ENCODE assay signal across 18 cellular contexts in genomic region chr16:81907681-81908080, GRCh38.
A peak's percentile ranks its signal among the peaks of the same experiment; 100 is the strongest.
DNase-seq lines count a peak whose midpoint lies in the region; ATAC-seq, FAIRE-seq and TF ChIP-seq lines count a peak whose summit lies in the region.
"Had no signal": no experiment of that assay in that cellular context is flagged by ENCODE, and none has a peak within 500 bp of the region (broad histone marks: within the 10 kb centered on the region; RNA-seq: fewer than 3 reads in every experiment).

No MANE protein-coding gene starts in this region.

- SMC1A ChIA-PET in GM12878 (lab: Charles Lee; ENCODE audit: uncharacterized antibody, unreplicated experiment): no interaction called here

- no peak overlapping the region for H3K27ac ChIP-seq in GM12878 (ENCODE audit: control insufficient read depth, insufficient read depth)
- H3K27ac ChIP-seq: BLaER1, GM23248 had no signal

- TF ChIP-seq POLR2A in GM12878 (IDR thresholded peaks at IDR 0.05; ENCODE audit: low read depth, low read length): no peak

- H3K27me3 Mint-ChIP-seq in IgD-negative memory B cell (no peaks in the 10 kb centered on the region), mesothelial cell of epicardium (ENCODE audit: low read depth) (peaks cover 4% of the 10 kb centered on the region)
- H3K27me3 Mint-ChIP-seq in stimulated activated memory B cell treated with anti-CD40 and anti-IgM and Interleukin-4, amounts not matched to agents 10 μg/mL and 1 μg/mL and 100 μg/mL, for 72 hours: no peaks in the 10 kb centered on the region
- H3K27me3 Mint-ChIP-seq: CD4-positive, alpha-beta memory T cell had no signal

- H3K36me3 Mint-ChIP-seq in IgD-negative memory B cell: peaks cover 8% of the 10 kb centered on the region
- peaks cover 66% of the 10 kb centered on the region for H3K36me3 Mint-ChIP-seq in stimulated activated memory B cell treated with anti-CD40 and anti-IgM and Interleukin-4, amounts not matched to agents 10 μg/mL and 1 μg/mL and 100 μg/mL, for 72 hours
- H3K36me3 Mint-ChIP-seq in mesothelial cell of epicardium: no peaks in the 10 kb centered on the region
- H3K36me3 Mint-ChIP-seq: CD4-positive, alpha-beta memory T cell had no signal

- H3K79me2 ChIP-seq in GM12878 (ENCODE audit: control insufficient read depth, insufficient read depth, low read length): no peaks in the 10 kb centered on the region

- TF ChIP-seq RAD21 in GM12878 (IDR thresholded peaks at IDR 0.05; ENCODE audit: insufficient read depth, low read depth, low read length): no peak

- POLR2A ChIA-PET in GM12878 (lab: Charles Lee): no interaction called here

- H3K4me3 ChIP-seq in GM12878: no peak overlapping the region
- H3K4me3 ChIP-seq: BLaER1, GM23248, HAP-1 had no signal

- RAD21 ChIA-PET in GM12878 (lab: Charles Lee; ENCODE audit: unreplicated experiment): no interaction called here

- peak; percentile 44 for DNase-seq in activated effector memory CD4-positive, alpha-beta T cell treated with anti-CD3 and anti-CD28 coated beads, Interleukin-2, amount 50 U/mL, for 16 hours
- DNase-seq in activated effector memory CD4-positive, alpha-beta T cell treated with Interleukin-2 at 50 U/mL for 16 hours: no peak
- no peak for DNase-seq in GM12878 (ENCODE audit: low read depth, low spot score)
- no peak for DNase-seq in NCI-H2081 treated with DMSO at 0.1 percent for 48 hours (lab: John Stamatoyannopoulos, UW)
- no peak for DNase-seq in activated CD4-positive, alpha-beta T cell treated with anti-CD3 and anti-CD28 coated beads for 1 hour
- DNase-seq in mesothelial cell of epicardium (ENCODE audit: low spot score in 2 of 2, unreplicated experiment in 2 of 2): no peak
- DNase-seq: 8988T; Calu3; CD4-positive, alpha-beta memory T cell; DMS79 treated with DMSO at 0.1 percent for 48 hours; GF-D8; GM23248 had no signal

- H3K4me3 Mint-ChIP-seq in IgD-negative memory B cell (no peak overlapping the region), mesothelial cell of epicardium (no peak overlapping the region)
- H3K4me3 Mint-ChIP-seq in stimulated activated memory B cell treated with anti-CD40 and anti-IgM and Interleukin-4, amounts not matched to agents 10 μg/mL and 1 μg/mL and 100 μg/mL, for 72 hours: no peak overlapping the region
- H3K4me3 Mint-ChIP-seq: CD14-positive monocyte; CD4-positive, alpha-beta memory T cell had no signal

- FAIRE-seq in GM12878 (lab: Jason Lieb, UNC): no peak
- FAIRE-seq: GM19239 had no signal

- peaks cover 38 to 45% of the 10 kb centered on the region in 2 experiments for H3K36me3 ChIP-seq in GM12878 (ENCODE audit: control insufficient read depth in 2 of 2, insufficient read depth in 2 of 2, low read length in 1 of 2)
- H3K36me3 ChIP-seq: HAP-1 had no signal

- CTCF ChIA-PET in GM12878 (lab: Yijun Ruan, JAX): interaction anchor here (0.5 kb wide), 1 partner anchor 322 kb away, joined by 3 read pairs; no protein-coding TSS in a partner anchor

- H2AFZ ChIP-seq in GM12878 (ENCODE audit: control insufficient read depth, low read depth, low read length): no peak overlapping the region
- H2AFZ ChIP-seq: GM23248 had no signal

- no peak overlapping the region for H3K4me2 ChIP-seq in GM12878 (ENCODE audit: control insufficient read depth, insufficient read depth)
- H3K4me2 ChIP-seq: BLaER1 had no signal

- no peaks in the 10 kb centered on the region for H3K27me3 ChIP-seq in GM12878 (replicated peaks in 1 of 2; ENCODE audit: control insufficient read depth in 2 of 2, insufficient read depth in 2 of 2, low read length in 1 of 2)
- H3K27me3 ChIP-seq: BLaER1 had no signal

- in situ Hi-C loops in GM12878 (cut with MboI): no loop called here

- H3K9me3 ChIP-seq in GM12878 (replicated peaks; ENCODE audit: control insufficient read depth, insufficient read depth, low read length): no peaks in the 10 kb centered on the region
- H3K9me3 ChIP-seq: HAP-1 had no signal

- TF ChIP-seq EP300 in GM12878 (IDR thresholded peaks at IDR 0.05; ENCODE audit: borderline replicate concordance in 1 of 2, control insufficient read depth in 1 of 2, low read depth in 2 of 2, low read length in 2 of 2): no peak

- H3K9ac ChIP-seq in GM12878 (ENCODE audit: control insufficient read depth, insufficient read depth, low read length): no peak overlapping the region
- H3K9ac ChIP-seq: BLaER1, GM23248 had no signal

- H3K9me3 Mint-ChIP-seq in IgD-negative memory B cell (no peaks in the 10 kb centered on the region), mesothelial cell of epicardium (peaks cover 7% of the 10 kb centered on the region)
- no peaks in the 10 kb centered on the region for H3K9me3 Mint-ChIP-seq in stimulated activated memory B cell treated with anti-CD40 and anti-IgM and Interleukin-4, amounts not matched to agents 10 μg/mL and 1 μg/mL and 100 μg/mL, for 72 hours
- H3K9me3 Mint-ChIP-seq: CD14-positive monocyte had no signal

- intact Hi-C loops in GM12878 (cut with micrococcal nuclease; ENCODE audit: unreplicated experiment): no loop called here

- 82% methylated on average over 8 of the region's 8 CpGs for whole genome bisulfite sequencing in GM12878 (ENCODE audit: insufficient coverage, insufficient replicate concordance, low lambda C conversion rate, missing lambda C conversion rate)

- H3K27ac Mint-ChIP-seq in IgD-negative memory B cell (peak overlapping the region in 2 of 3 donors; percentile 53 to 59), mesothelial cell of epicardium (no peak overlapping the region)
- H3K27ac Mint-ChIP-seq in stimulated activated memory B cell treated with anti-CD40 and anti-IgM and Interleukin-4, amounts not matched to agents 10 μg/mL and 1 μg/mL and 100 μg/mL, for 72 hours: peak overlapping the region; percentile 37
- H3K27ac Mint-ChIP-seq: CD4-positive, alpha-beta memory T cell had no signal

- ATAC-seq in GM12878: peak; percentile 13; the same call in 1 of the 3 replicates
- ATAC-seq in stimulated activated memory B cell treated with anti-CD40 and anti-IgM and Interleukin-4, amounts not matched to agents 10 μg/mL and 1 μg/mL and 100 μg/mL, for 72 hours: no peak

- BruUV-seq in GM12878 (replicated peaks; lab: Mats Ljungman, UMichigan): no TSS peak

- H3K4me1 Mint-ChIP-seq in IgD-negative memory B cell (peaks cover 0 to 5% (median 0%) of the 10 kb centered on the region in 3 donors), mesothelial cell of epicardium (no peaks in the 10 kb centered on the region)
- no peaks in the 10 kb centered on the region for H3K4me1 Mint-ChIP-seq in stimulated activated memory B cell treated with anti-CD40 and anti-IgM and Interleukin-4, amounts not matched to agents 10 μg/mL and 1 μg/mL and 100 μg/mL, for 72 hours
- H3K4me1 Mint-ChIP-seq: CD14-positive monocyte; CD4-positive, alpha-beta memory T cell had no signal

- TF ChIP-seq CTCF in GM12878 (IDR thresholded peaks at IDR 0.05 in 2 of 3, conservative IDR thresholded peaks at IDR 0.05 in 1 of 3; ENCODE audit: control insufficient read depth in 2 of 3, extremely low read depth in 1 of 3, insufficient read depth in 1 of 3, low read depth in 3 of 3, low read length in 3 of 3) (no peak), mesothelial cell of epicardium (IDR thresholded peaks at IDR 0.05; ENCODE audit: unreplicated experiment) (no peak)

- no peaks in the 10 kb centered on the region; the same call in 1 of the 2 replicates for H4K20me1 ChIP-seq in GM12878 (ENCODE audit: control insufficient read depth, insufficient read depth)
- H4K20me1 ChIP-seq: BLaER1 had no signal

- H3K4me1 ChIP-seq in GM12878 (ENCODE audit: control insufficient read depth, insufficient read depth, low read length): no peaks in the 10 kb centered on the region
- H3K4me1 ChIP-seq: BLaER1, HAP-1 had no signal

TF ChIP-seq in GM12878, 131 proteins besides CTCF, POLR2A, EP300 and RAD21 (continues in another document):
- no peak for TF ChIP-seq CHD1 (IDR thresholded peaks at IDR 0.05; ENCODE audit: low read depth, low read length)
- TF ChIP-seq IKZF2 (IDR thresholded peaks at IDR 0.05): no peak
- no peak for TF ChIP-seq PML (IDR thresholded peaks at IDR 0.05; ENCODE audit: low read length)
- TF ChIP-seq CBX5 (IDR thresholded peaks at IDR 0.05; ENCODE audit: low read depth): no peak
- TF ChIP-seq NFYA (IDR thresholded peaks at IDR 0.05; ENCODE audit: borderline replicate concordance, low read depth, low read length): no peak
- no peak for TF ChIP-seq ETV6 (conservative IDR thresholded peaks at IDR 0.05 in 1 of 2, IDR thresholded peaks at IDR 0.05 in 1 of 2; ENCODE audit: borderline replicate concordance in 1 of 2, low read depth in 1 of 2)
- no peak for TF ChIP-seq YY1 (IDR thresholded peaks at IDR 0.05; ENCODE audit: low read depth, low read length)
- TF ChIP-seq, protein P1, sequence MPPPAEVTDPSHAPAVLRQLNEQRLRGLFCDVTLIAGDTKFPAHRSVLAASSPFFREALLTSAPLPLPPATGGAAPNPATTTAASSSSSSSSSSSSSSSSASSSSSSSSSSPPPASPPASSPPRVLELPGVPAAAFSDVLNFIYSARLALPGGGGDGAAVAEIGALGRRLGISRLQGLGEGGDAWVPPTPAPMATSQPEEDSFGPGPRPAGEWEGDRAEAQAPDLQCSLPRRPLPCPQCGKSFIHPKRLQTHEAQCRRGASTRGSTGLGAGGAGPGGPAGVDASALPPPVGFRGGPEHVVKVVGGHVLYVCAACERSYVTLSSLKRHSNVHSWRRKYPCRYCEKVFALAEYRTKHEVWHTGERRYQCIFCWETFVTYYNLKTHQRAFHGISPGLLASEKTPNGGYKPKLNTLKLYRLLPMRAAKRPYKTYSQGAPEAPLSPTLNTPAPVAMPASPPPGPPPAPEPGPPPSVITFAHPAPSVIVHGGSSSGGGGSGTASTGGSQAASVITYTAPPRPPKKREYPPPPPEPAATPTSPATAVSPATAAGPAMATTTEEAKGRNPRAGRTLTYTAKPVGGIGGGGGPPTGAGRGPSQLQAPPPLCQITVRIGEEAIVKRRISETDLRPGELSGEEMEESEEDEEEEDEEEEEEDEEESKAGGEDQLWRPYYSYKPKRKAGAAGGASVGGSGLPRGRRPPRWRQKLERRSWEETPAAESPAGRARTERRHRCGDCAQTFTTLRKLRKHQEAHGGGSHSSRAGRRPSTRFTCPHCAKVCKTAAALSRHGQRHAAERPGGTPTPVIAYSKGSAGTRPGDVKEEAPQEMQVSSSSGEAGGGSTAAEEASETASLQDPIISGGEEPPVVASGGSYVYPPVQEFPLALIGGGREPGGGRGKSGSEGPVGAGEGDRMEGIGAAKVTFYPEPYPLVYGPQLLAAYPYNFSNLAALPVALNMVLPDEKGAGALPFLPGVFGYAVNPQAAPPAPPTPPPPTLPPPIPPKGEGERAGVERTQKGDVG (CRISPR knock-in tag; IDR thresholded peaks at IDR 0.05): no peak
- no peak for TF ChIP-seq BCL11A (IDR thresholded peaks at IDR 0.05; ENCODE audit: low read depth, low read length)
- no peak for TF ChIP-seq NR2F1 (conservative IDR thresholded peaks at IDR 0.05)
- no peak for TF ChIP-seq KLF5 (IDR thresholded peaks at IDR 0.05; ENCODE audit: partially characterized antibody)
- no peak for TF ChIP-seq ZZZ3 (IDR thresholded peaks at IDR 0.05; ENCODE audit: control insufficient read depth, insufficient read length, low read depth)
- TF ChIP-seq SMAD5 (IDR thresholded peaks at IDR 0.05; ENCODE audit: low read depth): no peak
- TF ChIP-seq MTA2 (IDR thresholded peaks at IDR 0.05; ENCODE audit: low read depth): no peak
- TF ChIP-seq SREBF1 (IDR thresholded peaks at IDR 0.05; ENCODE audit: low read length): no peak
- TF ChIP-seq SMARCA5 (IDR thresholded peaks at IDR 0.05): no peak
